In genomic region chr5:96024683-96025475, GRCh38 we compare ENCODE assay signal across 17 cellular contexts.
DNase-seq lines count a peak whose midpoint lies in the region; ATAC-seq and TF ChIP-seq lines count a peak whose summit lies in the region.
"Had no signal": no experiment of that assay in that cellular context is flagged by ENCODE, and none has a peak within 500 bp of the region (broad histone marks: within the 10 kb centered on the region; RNA-seq: fewer than 3 reads in every experiment).

No MANE protein-coding gene starts in this region.

- H3K27me3 ChIP-seq in H9 (ENCODE audit: insufficient read depth, low read length) (no peaks in the 10 kb centered on the region), ascending aorta (no peaks in the 10 kb centered on the region), gastroesophageal sphincter (no peaks in the 10 kb centered on the region), suprapubic skin (no peaks in the 10 kb centered on the region)
- H3K27me3 ChIP-seq: right lobe of liver had no signal

- H3K4me3 Mint-ChIP-seq in H9 = no peak overlapping the region
- H3K4me3 Mint-ChIP-seq: stimulated activated naive CD8-positive, alpha-beta T cell treated with anti-CD3 and anti-CD28 coated beads, Interleukin-15, Interleukin-2, amounts not matched to agents 100 ng/mL and 50 ng/mL, for 24 hours had no signal

- no peak overlapping the region for H3K23ac ChIP-seq in H9 (ENCODE audit: insufficient read length, low read depth, low read length)

- intact Hi-C loops in ascending aorta (cut with DNase I) = loop anchor here (2.0 to 5.0 kb wide), 2 partner anchors 64 to 312 kb away; partner anchors contain the start of gene ELL2

- H3K18ac ChIP-seq in H9 (ENCODE audit: insufficient read length, low read depth, low read length) = no peak overlapping the region

- H2AFZ ChIP-seq in H9 (ENCODE audit: low read length) = peak overlapping the region; percentile 50

- H3K79me2 ChIP-seq in H9 (ENCODE audit: insufficient read depth, low read length) = no peaks in the 10 kb centered on the region

- H3K4me3 ChIP-seq in ascending aorta (no peak overlapping the region), gastroesophageal sphincter (no peak overlapping the region), suprapubic skin (no peak overlapping the region)
- H3K4me3 ChIP-seq: coronary artery, right lobe of liver had no signal

- no peak overlapping the region for H2BK5ac ChIP-seq in H9 (ENCODE audit: insufficient read length, low read length)

- DNase-seq in H9 (no peak), ascending aorta (ENCODE audit: low spot score in 2 of 2) (no peak), suprapubic skin (ENCODE audit: low spot score in 2 of 2) (no peak), 8988T (no peak)
- DNase-seq: activated CD4-positive, alpha-beta T cell treated with anti-CD3 and anti-CD28 coated beads, Interleukin-2, amount 50 U/mL, for 1 hour; activated naive CD4-positive, alpha-beta T cell treated with anti-CD3 and anti-CD28 coated beads, Interleukin-2, amount 50 U/mL, for 16 hours; NCI-H1930; NCI-H446; NK-92 treated with Interleukin-12 subunit alpha and Interleukin-12 subunit beta, amount 100 ng/mL, for 24 hours; right lobe of liver; stimulated activated CD4-positive, alpha-beta T cell treated with anti-CD3 and anti-CD28 coated beads, Interleukin-2, amount 100 ng/mL, for 24 hours had no signal

- H3K14ac ChIP-seq in H9 (ENCODE audit: insufficient read depth, low read length) = no peak overlapping the region

- no peak overlapping the region for H3K4me2 ChIP-seq in H9 (ENCODE audit: insufficient read depth, insufficient read length, low read length)

- no CpG with 5 or more reads among the region's 6 CpGs for WGBS in H9 (ENCODE audit: extremely low coverage, insufficient read length, low lambda C conversion rate)
- WGBS in gastroesophageal sphincter (ENCODE audit: low coverage in 1 of 2), 2 donors = 62 to 68% methylated on average over 5 to 6 of the region's 6 CpGs
- WGBS in suprapubic skin = 45% methylated on average over 6 of the region's 6 CpGs

- H3K27ac Mint-ChIP-seq in H9 = peak overlapping the region in 1 of 3 experiments; percentile 25; a peak in 1 of 7 replicates
- H3K27ac Mint-ChIP-seq: stimulated activated naive CD8-positive, alpha-beta T cell treated with anti-CD3 and anti-CD28 coated beads, Interleukin-15, Interleukin-2, amounts not matched to agents 100 ng/mL and 50 ng/mL, for 24 hours had no signal

- no peaks in the 10 kb centered on the region for H4K20me1 ChIP-seq in H9 (ENCODE audit: control insufficient read depth, insufficient read depth, insufficient read length)

- H3K27ac ChIP-seq in H9 (ENCODE audit: insufficient read length, low read depth, low read length) (no peak overlapping the region), ascending aorta (peak overlapping the region; percentile 54 to 55), gastroesophageal sphincter (peak overlapping the region; percentile 5 to 61 (median 46)), suprapubic skin (peak overlapping the region; percentile 7)
- H3K27ac ChIP-seq: right lobe of liver had no signal

- H3T11ph ChIP-seq in H9 (ENCODE audit: low read length) = no peak overlapping the region

- no peak for TF ChIP-seq CTCF in H9 (conservative IDR thresholded peaks at IDR 0.05)
- TF ChIP-seq CTCF in ascending aorta (IDR thresholded peaks at IDR 0.05) = no peak
- TF ChIP-seq CTCF in gastroesophageal sphincter (IDR thresholded peaks at IDR 0.05) = no peak
- TF ChIP-seq CTCF in suprapubic skin (IDR thresholded peaks at IDR 0.05) = no peak

- no peaks in the 10 kb centered on the region for H3K23me2 ChIP-seq in H9 (ENCODE audit: insufficient read length, low read depth, low read length, poor library complexity, severe bottlenecking)

- no peaks in the 10 kb centered on the region for H3K36me3 Mint-ChIP-seq in H9 (ENCODE audit: insufficient read depth in 1 of 3, low read depth in 3 of 3)

- no peaks in the 10 kb centered on the region for H3K4me1 ChIP-seq in H9 (ENCODE audit: insufficient read depth, low read length)
- H3K4me1 ChIP-seq in ascending aorta = peaks cover 0 to 12% of the 10 kb centered on the region in 2 donors
- H3K4me1 ChIP-seq in gastroesophageal sphincter = peaks cover 5 to 28% (median 5%) of the 10 kb centered on the region in 3 donors
- peaks cover 37% of the 10 kb centered on the region for H3K4me1 ChIP-seq in suprapubic skin
- H3K4me1 ChIP-seq: right lobe of liver had no signal

- H3K36me3 ChIP-seq in ascending aorta (no peaks in the 10 kb centered on the region), gastroesophageal sphincter (no peaks in the 10 kb centered on the region), suprapubic skin (no peaks in the 10 kb centered on the region)
- H3K36me3 ChIP-seq: right lobe of liver had no signal

- TF ChIP-seq EP300 in gastroesophageal sphincter (IDR thresholded peaks at IDR 0.05) = no peak
- no peak for TF ChIP-seq EP300 in suprapubic skin (IDR thresholded peaks at IDR 0.05)

- no peak overlapping the region for H2BK12ac ChIP-seq in H9 (ENCODE audit: insufficient read length, low read depth, low read length)

- TF ChIP-seq POLR2A in gastroesophageal sphincter (IDR thresholded peaks at IDR 0.05) = no peak
- TF ChIP-seq POLR2A in suprapubic skin (IDR thresholded peaks at IDR 0.05) = no peak

- H3K9ac ChIP-seq in H9 (ENCODE audit: extremely low read depth, insufficient read length, low read length) = no peak overlapping the region

- no peak overlapping the region for H4K8ac ChIP-seq in H9 (replicated peaks; ENCODE audit: insufficient read length, low read depth, low read length)

- no peak for ATAC-seq in gastroesophageal sphincter
- ATAC-seq in GM21529 (IDR thresholded peaks at IDR 0.05; ENCODE audit: unreplicated experiment) = no peak
- ATAC-seq in activated CD4-positive, CD25-positive, alpha-beta regulatory T cell treated with anti-CD3 and anti-CD28 coated beads, Interleukin-2, amount 50 U/mL, for 24 hours = no peak
- ATAC-seq: left lobe of liver, right lobe of liver had no signal

- no peak overlapping the region for H2BK20ac ChIP-seq in H9 (ENCODE audit: low read depth, low read length, poor library complexity, severe bottlenecking)

- H3K27me3 Mint-ChIP-seq in H9 (ENCODE audit: low read depth) = no peaks in the 10 kb centered on the region
- H3K27me3 Mint-ChIP-seq: stimulated activated naive CD8-positive, alpha-beta T cell treated with anti-CD3 and anti-CD28 coated beads, Interleukin-15, Interleukin-2, amounts not matched to agents 100 ng/mL and 50 ng/mL, for 24 hours had no signal

- no peak overlapping the region for H4K5ac ChIP-seq in H9 (ENCODE audit: insufficient read length, low read depth, low read length)

- no peak overlapping the region for H2AK5ac ChIP-seq in H9 (ENCODE audit: insufficient read length, low read length)

- no peak overlapping the region for H2BK15ac ChIP-seq in H9 (ENCODE audit: low read depth, low read length)

- H3K9me3 ChIP-seq in H9 (ENCODE audit: control insufficient read depth, low read depth, low read length) (no peaks in the 10 kb centered on the region), ascending aorta (no peaks in the 10 kb centered on the region), gastroesophageal sphincter (no peaks in the 10 kb centered on the region), suprapubic skin (no peaks in the 10 kb centered on the region)
- H3K9me3 ChIP-seq: right lobe of liver had no signal

- H4K91ac ChIP-seq in H9 (ENCODE audit: insufficient read length, low read depth, low read length) = no peak overlapping the region

- 0 out of 4 replicates have a peak, but pooled peaks cover 0 to 4% of the 10 kb centered on the region in 2 experiments for H3K4me1 Mint-ChIP-seq in H9

- H3K9me3 Mint-ChIP-seq in H9 = 0 out of 5 replicates have a peak, but pooled peaks cover 0 to 3% of the 10 kb centered on the region in 2 experiments
- H3K9me3 Mint-ChIP-seq: stimulated activated naive CD8-positive, alpha-beta T cell treated with anti-CD3 and anti-CD28 coated beads, Interleukin-15, Interleukin-2, amounts not matched to agents 100 ng/mL and 50 ng/mL, for 24 hours had no signal

- H3K4ac ChIP-seq in H9 (ENCODE audit: low read depth, low read length) = no peak overlapping the region

- no peak overlapping the region for H3K56ac ChIP-seq in H9 (ENCODE audit: insufficient read length, low read depth, low read length)

- H2BK120ac ChIP-seq in H9 (ENCODE audit: low read depth, low read length, poor library complexity, severe bottlenecking) = no peak overlapping the region

- H3K79me1 ChIP-seq in H9 (ENCODE audit: insufficient read depth, low read depth, low read length, poor library complexity, severe bottlenecking) = no peaks in the 10 kb centered on the region
